Comparison of ENCODE assay signal across 21 cellular contexts in genomic region chr3:194235160-194235559, GRCh38.
DNase-seq lines count a peak whose midpoint lies in the region; ATAC-seq and TF ChIP-seq lines count a peak whose summit lies in the region.
"Had no signal": no experiment of that assay in that cellular context is flagged by ENCODE, and none has a peak within 500 bp of the region (broad histone marks: within the 10 kb centered on the region; RNA-seq: fewer than 3 reads in every experiment).

No MANE protein-coding gene starts in this region.

- H3K27me3 ChIP-seq in right atrium auricular region = no peaks in the 10 kb centered on the region
- no peaks in the 10 kb centered on the region for H3K27me3 ChIP-seq in thyroid gland
- H3K27me3 ChIP-seq in naive thymus-derived CD4-positive, alpha-beta T cell (ENCODE audit: control insufficient read depth in 2 of 2, insufficient read depth in 2 of 2, low read length in 2 of 2) = no peaks in the 10 kb centered on the region

- H3K27ac ChIP-seq in right atrium auricular region (peak overlapping the region in 1 of 2 donors; percentile 0), thyroid gland (peak overlapping the region in 2 of 3 donors; percentile 52 to 67)
- H3K27ac ChIP-seq in naive thymus-derived CD4-positive, alpha-beta T cell (ENCODE audit: low read depth, low read length) = no peak overlapping the region
- H3K27ac ChIP-seq: GM23248 had no signal

- peak; percentile 23 for DNase-seq in amniotic epithelial cell (ENCODE audit: low read depth)
- peak; percentile 21 to 31 for DNase-seq in erythroblast (lab: John Stamatoyannopoulos, UW)
- peak; percentile 9 for DNase-seq in right atrium auricular region (ENCODE audit: low spot score)
- DNase-seq in thyroid gland = no peak
- no peak for DNase-seq in naive thymus-derived CD4-positive, alpha-beta T cell
- no peak for DNase-seq in activated T-cell treated with anti-CD3 and anti-CD28 coated beads, Interleukin-2, amount 50 U/mL, for 24 hours
- no peak for DNase-seq in T-helper 1 cell
- DNase-seq: ACHN; C1 segment of cervical spinal cord; CD8-positive, alpha-beta memory T cell; GM23248; KBM-7; NCI-H1105; NCI-H1694; NCI-H2081 treated with DMSO at 0.1 percent for 48 hours; NCI-H510A treated with DMSO at 0.1 percent for 48 hours; NCI-H774; OCI-M1; SIG-M5 had no signal

- peaks cover 0 to 2% (median 0%) of the 10 kb centered on the region in 7 donors for H3K4me1 Mint-ChIP-seq in naive thymus-derived CD4-positive, alpha-beta T cell
- H3K4me1 Mint-ChIP-seq in activated T-cell treated with anti-CD3 and anti-CD28 coated beads, Interleukin-2, amount 50 U/mL, for 24 hours (ENCODE audit: low read depth) = no peaks in the 10 kb centered on the region
- H3K4me1 Mint-ChIP-seq: CD8-positive, alpha-beta memory T cell had no signal

- whole genome bisulfite sequencing in thyroid gland, 2 donors = 85 to 86% methylated on average over 2 of the region's 2 CpGs

- intact Hi-C loops in thyroid gland (cut with DNase I) = no loop called here
- intact Hi-C loops in naive thymus-derived CD4-positive, alpha-beta T cell (cut with micrococcal nuclease) = no loop called here

- peaks cover 0 to 7% (median 4%) of the 10 kb centered on the region in 5 donors for H3K36me3 Mint-ChIP-seq in naive thymus-derived CD4-positive, alpha-beta T cell
- H3K36me3 Mint-ChIP-seq in activated T-cell treated with anti-CD3 and anti-CD28 coated beads, Interleukin-2, amount 50 U/mL, for 24 hours (ENCODE audit: low read depth) = no peaks in the 10 kb centered on the region

- ATAC-seq in naive thymus-derived CD4-positive, alpha-beta T cell = no peak
- ATAC-seq: HCT116, SK-N-SH treated with all-trans-retinoic acid at 6 μM for 48 hours had no signal

- peaks cover 0 to 27% (median 7%) of the 10 kb centered on the region in 5 donors for H3K27me3 Mint-ChIP-seq in naive thymus-derived CD4-positive, alpha-beta T cell
- peaks cover 5% of the 10 kb centered on the region for H3K27me3 Mint-ChIP-seq in activated T-cell treated with anti-CD3 and anti-CD28 coated beads, Interleukin-2, amount 50 U/mL, for 24 hours

- CTCF ChIA-PET in naive thymus-derived CD4-positive, alpha-beta T cell (lab: Charles Lee) = no interaction called here

- H3K9me3 ChIP-seq in right atrium auricular region (no peaks in the 10 kb centered on the region), thyroid gland (no peaks in the 10 kb centered on the region)
- H3K9me3 ChIP-seq in naive thymus-derived CD4-positive, alpha-beta T cell (ENCODE audit: control insufficient read depth in 2 of 3, low read length in 3 of 3) = no peaks in the 10 kb centered on the region

- H3K4me3 ChIP-seq in right atrium auricular region = no peak overlapping the region
- no peak overlapping the region for H3K4me3 ChIP-seq in thyroid gland (replicated peaks in 1 of 3)
- no peak overlapping the region for H3K4me3 ChIP-seq in naive thymus-derived CD4-positive, alpha-beta T cell (ENCODE audit: low read length)
- H3K4me3 ChIP-seq: GM23248 had no signal

- H3K4me3 Mint-ChIP-seq in naive thymus-derived CD4-positive, alpha-beta T cell = no peak overlapping the region
- H3K4me3 Mint-ChIP-seq in activated T-cell treated with anti-CD3 and anti-CD28 coated beads, Interleukin-2, amount 50 U/mL, for 24 hours = no peak overlapping the region
- H3K4me3 Mint-ChIP-seq: CD8-positive, alpha-beta memory T cell had no signal

- H3K36me3 ChIP-seq in right atrium auricular region (no peaks in the 10 kb centered on the region), thyroid gland (no peaks in the 10 kb centered on the region)
- H3K36me3 ChIP-seq in naive thymus-derived CD4-positive, alpha-beta T cell (ENCODE audit: control insufficient read depth in 2 of 3, insufficient read depth in 3 of 3, low read length in 3 of 3) = no peaks in the 10 kb centered on the region

- TF ChIP-seq CTCF in right atrium auricular region (IDR thresholded peaks at IDR 0.05) (no peak), thyroid gland (IDR thresholded peaks at IDR 0.05) (no peak)

- POLR2A ChIA-PET in naive thymus-derived CD4-positive, alpha-beta T cell (lab: Charles Lee) = no interaction called here

- H3K4me1 ChIP-seq in right atrium auricular region = peaks cover 0 to 8% of the 10 kb centered on the region in 2 donors
- peaks cover 15 to 20% of the 10 kb centered on the region in 2 donors for H3K4me1 ChIP-seq in thyroid gland
- H3K4me1 ChIP-seq in naive thymus-derived CD4-positive, alpha-beta T cell (ENCODE audit: control insufficient read depth in 2 of 2, insufficient read depth in 2 of 2, low read length in 2 of 2) = no peaks in the 10 kb centered on the region

- H3K9me3 Mint-ChIP-seq in naive thymus-derived CD4-positive, alpha-beta T cell = peaks cover 0 to 11% (median 5%) of the 10 kb centered on the region in 11 donors
- H3K9me3 Mint-ChIP-seq in activated T-cell treated with anti-CD3 and anti-CD28 coated beads, Interleukin-2, amount 50 U/mL, for 24 hours = no peaks in the 10 kb centered on the region

- TF ChIP-seq POLR2A in erythroblast (IDR thresholded peaks at IDR 0.05; ENCODE audit: low read length) (no peak), thyroid gland (IDR thresholded peaks at IDR 0.05) (no peak)

- no peak overlapping the region for H3K27ac Mint-ChIP-seq in naive thymus-derived CD4-positive, alpha-beta T cell
- no peak overlapping the region for H3K27ac Mint-ChIP-seq in activated T-cell treated with anti-CD3 and anti-CD28 coated beads, Interleukin-2, amount 50 U/mL, for 24 hours
- H3K27ac Mint-ChIP-seq: CD8-positive, alpha-beta memory T cell had no signal

Comparison
In these comparisons a context has a peak if more than half of its experiments do, and no peak if none do; other contexts are left out.
1. DNase-seq: peak in amniotic epithelial cell (single experiment), erythroblast (2 of 2) and right atrium auricular region (single experiment); none in thyroid gland (0 of 2), naive thymus-derived CD4-positive, alpha-beta T cell (0 of 9), activated T-cell treated with anti-CD3 and anti-CD28 coated beads, Interleukin-2, amount 50 U/mL, for 24 hours (single experiment) and T-helper 1 cell (0 of 5).